15 cellular contexts compared by ENCODE assay signal in the genomic region with DNA sequence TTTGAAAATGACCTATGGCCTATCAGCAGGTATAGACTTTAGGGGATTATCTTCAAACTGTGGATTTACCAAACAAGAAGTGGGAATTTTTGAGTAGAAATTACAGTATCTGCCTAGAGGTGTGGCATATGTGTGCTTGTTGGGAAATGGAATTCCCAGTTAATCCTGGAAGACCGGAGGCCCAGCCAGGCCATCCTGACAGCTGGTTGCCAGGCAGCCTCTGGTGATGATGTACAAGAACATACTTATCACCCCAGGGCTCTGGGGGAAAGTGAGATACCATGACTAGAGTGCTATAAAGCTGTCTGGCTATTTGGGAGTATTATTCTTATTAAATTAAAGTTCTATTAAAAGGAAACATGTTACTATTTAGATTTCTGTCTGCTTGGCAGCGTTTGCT.
A peak's percentile ranks its signal among the peaks of the same experiment; 100 is the strongest.
DNase-seq lines count a peak whose midpoint lies in the region; ATAC-seq and TF ChIP-seq lines count a peak whose summit lies in the region.
"Had no signal": no experiment of that assay in that cellular context is flagged by ENCODE, and none has a peak within 500 bp of the region (broad histone marks: within the 10 kb centered on the region; RNA-seq: fewer than 3 reads in every experiment).

No MANE protein-coding gene starts in this region.

- ATAC-seq in SK-N-SH treated with all-trans-retinoic acid at 6 μM for 48 hours (no peak), heart right ventricle (peak in 5 of 8 donors; percentile 44 to 87 (median 67)), HG03354 (IDR thresholded peaks at IDR 0.05; ENCODE audit: poor library complexity, severe bottlenecking, unreplicated experiment) (no peak), GM21529 (IDR thresholded peaks at IDR 0.05; ENCODE audit: unreplicated experiment) (no peak)
- ATAC-seq: Panc1 had no signal

- H3K79me2 ChIP-seq in neural cell (replicated peaks; ENCODE audit: insufficient read depth, low read length): no peaks in the 10 kb centered on the region

- no peak overlapping the region for H3K4me3 ChIP-seq in HFF-Myc (replicated peaks; ENCODE audit: low read depth, low read length)
- H3K4me3 ChIP-seq in heart right ventricle: no peak overlapping the region
- H3K4me3 ChIP-seq in neural cell (ENCODE audit: low read length): no peak overlapping the region

- no peak overlapping the region for H3K4me2 ChIP-seq in neural cell (ENCODE audit: low read length)

- no peaks in the 10 kb centered on the region for H3K9me2 ChIP-seq in neural cell (ENCODE audit: insufficient read depth, low read length)

- H3F3A ChIP-seq in neural cell (ENCODE audit: insufficient read depth, low read length, poor library complexity, severe bottlenecking): no peaks in the 10 kb centered on the region

- WGBS in heart right ventricle, 2 donors: 41 to 45% methylated on average over 2 of the region's 2 CpGs

- intact Hi-C loops in heart right ventricle (cut with DNase I): no loop called here

- H2AFZ ChIP-seq in neural cell (ENCODE audit: low read depth, low read length): no peak overlapping the region

- TF ChIP-seq CTCF in HFF-Myc (IDR thresholded peaks at IDR 0.05; ENCODE audit: low read depth, low read length, missing control alignments): no peak
- TF ChIP-seq CTCF in heart right ventricle (IDR thresholded peaks at IDR 0.05): no peak
- TF ChIP-seq CTCF in neural cell (IDR thresholded peaks at IDR 0.05; ENCODE audit: poor library complexity, severe bottlenecking): no peak

- peak; percentile 11 for DNase-seq in HFF-Myc (ENCODE audit: extremely low read depth, low read depth)
- no peak for DNase-seq in heart right ventricle
- DNase-seq in GM03348 (ENCODE audit: low spot score): no peak
- DNase-seq: CD4-positive, alpha-beta T cell; HCEC 1CT; NCI-H1417 treated with DMSO at 0.1 percent for 48 hours; NCI-H1930; NCI-H2171 treated with DMSO at 0.1 percent for 48 hours; NCI-H510A; SHP77 had no signal

- H3K4me1 ChIP-seq in heart right ventricle: peaks cover 0 to 14% (median 7%) of the 10 kb centered on the region in 9 donors

- no peak for TF ChIP-seq RAD21 in neural cell (conservative IDR thresholded peaks at IDR 0.05)

- no peak for TF ChIP-seq EP300 in neural cell (conservative IDR thresholded peaks at IDR 0.05; ENCODE audit: poor library complexity, severe bottlenecking)

- H3K9me3 ChIP-seq in heart right ventricle (no peaks in the 10 kb centered on the region), neural cell (ENCODE audit: low read length) (no peaks in the 10 kb centered on the region)

- H4K20me1 ChIP-seq in neural cell (ENCODE audit: insufficient read depth): no peaks in the 10 kb centered on the region

- no peaks in the 10 kb centered on the region for H3K36me3 ChIP-seq in heart right ventricle
- H3K36me3 ChIP-seq in neural cell (ENCODE audit: insufficient read depth, low read length): no peaks in the 10 kb centered on the region

- H3K27ac ChIP-seq in heart right ventricle: no peak overlapping the region
- no peak overlapping the region for H3K27ac ChIP-seq in neural cell (ENCODE audit: low read length)

- no peak overlapping the region for H3K9ac ChIP-seq in neural cell (ENCODE audit: low read length)

- no peaks in the 10 kb centered on the region for H3K27me3 ChIP-seq in heart right ventricle
- no peaks in the 10 kb centered on the region for H3K27me3 ChIP-seq in neural cell (ENCODE audit: insufficient read depth, low read depth, low read length)

TF ChIP-seq in SK-N-SH treated with all-trans-retinoic acid at 6 μM for 48 hours, 23 proteins besides CTCF, POLR2A, EP300 and RAD21:
- TF ChIP-seq, protein P1, sequence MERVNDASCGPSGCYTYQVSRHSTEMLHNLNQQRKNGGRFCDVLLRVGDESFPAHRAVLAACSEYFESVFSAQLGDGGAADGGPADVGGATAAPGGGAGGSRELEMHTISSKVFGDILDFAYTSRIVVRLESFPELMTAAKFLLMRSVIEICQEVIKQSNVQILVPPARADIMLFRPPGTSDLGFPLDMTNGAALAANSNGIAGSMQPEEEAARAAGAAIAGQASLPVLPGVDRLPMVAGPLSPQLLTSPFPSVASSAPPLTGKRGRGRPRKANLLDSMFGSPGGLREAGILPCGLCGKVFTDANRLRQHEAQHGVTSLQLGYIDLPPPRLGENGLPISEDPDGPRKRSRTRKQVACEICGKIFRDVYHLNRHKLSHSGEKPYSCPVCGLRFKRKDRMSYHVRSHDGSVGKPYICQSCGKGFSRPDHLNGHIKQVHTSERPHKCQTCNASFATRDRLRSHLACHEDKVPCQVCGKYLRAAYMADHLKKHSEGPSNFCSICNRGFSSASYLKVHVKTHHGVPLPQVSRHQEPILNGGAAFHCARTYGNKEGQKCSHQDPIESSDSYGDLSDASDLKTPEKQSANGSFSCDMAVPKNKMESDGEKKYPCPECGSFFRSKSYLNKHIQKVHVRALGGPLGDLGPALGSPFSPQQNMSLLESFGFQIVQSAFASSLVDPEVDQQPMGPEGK (CRISPR knock-in tag; IDR thresholded peaks at IDR 0.05; ENCODE audit: borderline replicate concordance): no peak
- no peak for TF ChIP-seq ZFP3 (CRISPR knock-in tag; IDR thresholded peaks at IDR 0.05)
- TF ChIP-seq PPARA (CRISPR knock-in tag; IDR thresholded peaks at IDR 0.05; ENCODE audit: borderline replicate concordance): no peak
- TF ChIP-seq CSDC2 (CRISPR knock-in tag; IDR thresholded peaks at IDR 0.05): no peak
- peak; percentile 48; the same call in 1 of the 2 replicates for TF ChIP-seq TCF4 (CRISPR knock-in tag; IDR thresholded peaks at IDR 0.05; ENCODE audit: borderline replicate concordance)

TF ChIP-seq in neural cell, 6 proteins besides CTCF, POLR2A, EP300 and RAD21:
- no peak for TF ChIP-seq SMC3 (conservative IDR thresholded peaks at IDR 0.05; ENCODE audit: poor library complexity)
- no peak for TF ChIP-seq MXI1 (conservative IDR thresholded peaks at IDR 0.05; ENCODE audit: poor library complexity, severe bottlenecking)
- TF ChIP-seq POLR2AphosphoS5 (IDR thresholded peaks at IDR 0.05): peak; percentile 21
- TF ChIP-seq, protein P2, sequence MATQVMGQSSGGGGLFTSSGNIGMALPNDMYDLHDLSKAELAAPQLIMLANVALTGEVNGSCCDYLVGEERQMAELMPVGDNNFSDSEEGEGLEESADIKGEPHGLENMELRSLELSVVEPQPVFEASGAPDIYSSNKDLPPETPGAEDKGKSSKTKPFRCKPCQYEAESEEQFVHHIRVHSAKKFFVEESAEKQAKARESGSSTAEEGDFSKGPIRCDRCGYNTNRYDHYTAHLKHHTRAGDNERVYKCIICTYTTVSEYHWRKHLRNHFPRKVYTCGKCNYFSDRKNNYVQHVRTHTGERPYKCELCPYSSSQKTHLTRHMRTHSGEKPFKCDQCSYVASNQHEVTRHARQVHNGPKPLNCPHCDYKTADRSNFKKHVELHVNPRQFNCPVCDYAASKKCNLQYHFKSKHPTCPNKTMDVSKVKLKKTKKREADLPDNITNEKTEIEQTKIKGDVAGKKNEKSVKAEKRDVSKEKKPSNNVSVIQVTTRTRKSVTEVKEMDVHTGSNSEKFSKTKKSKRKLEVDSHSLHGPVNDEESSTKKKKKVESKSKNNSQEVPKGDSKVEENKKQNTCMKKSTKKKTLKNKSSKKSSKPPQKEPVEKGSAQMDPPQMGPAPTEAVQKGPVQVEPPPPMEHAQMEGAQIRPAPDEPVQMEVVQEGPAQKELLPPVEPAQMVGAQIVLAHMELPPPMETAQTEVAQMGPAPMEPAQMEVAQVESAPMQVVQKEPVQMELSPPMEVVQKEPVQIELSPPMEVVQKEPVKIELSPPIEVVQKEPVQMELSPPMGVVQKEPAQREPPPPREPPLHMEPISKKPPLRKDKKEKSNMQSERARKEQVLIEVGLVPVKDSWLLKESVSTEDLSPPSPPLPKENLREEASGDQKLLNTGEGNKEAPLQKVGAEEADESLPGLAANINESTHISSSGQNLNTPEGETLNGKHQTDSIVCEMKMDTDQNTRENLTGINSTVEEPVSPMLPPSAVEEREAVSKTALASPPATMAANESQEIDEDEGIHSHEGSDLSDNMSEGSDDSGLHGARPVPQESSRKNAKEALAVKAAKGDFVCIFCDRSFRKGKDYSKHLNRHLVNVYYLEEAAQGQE (IDR thresholded peaks at IDR 0.05; ENCODE audit: borderline replicate concordance): peak; percentile 93
- TF ChIP-seq EZH2 (IDR thresholded peaks at IDR 0.05; ENCODE audit: borderline replicate concordance, insufficient read depth, low read length, poor library complexity, severe bottlenecking): no peak

Comparison
In these comparisons a context has a peak if more than half of its experiments do, and no peak if none do; other contexts are left out.
1. ATAC-seq: peak in heart right ventricle (5 of 8); none in SK-N-SH treated with all-trans-retinoic acid at 6 μM for 48 hours (single experiment), HG03354 (single experiment) and GM21529 (single experiment).